10 cellular contexts compared by ENCODE assay signal in the genomic region with DNA sequence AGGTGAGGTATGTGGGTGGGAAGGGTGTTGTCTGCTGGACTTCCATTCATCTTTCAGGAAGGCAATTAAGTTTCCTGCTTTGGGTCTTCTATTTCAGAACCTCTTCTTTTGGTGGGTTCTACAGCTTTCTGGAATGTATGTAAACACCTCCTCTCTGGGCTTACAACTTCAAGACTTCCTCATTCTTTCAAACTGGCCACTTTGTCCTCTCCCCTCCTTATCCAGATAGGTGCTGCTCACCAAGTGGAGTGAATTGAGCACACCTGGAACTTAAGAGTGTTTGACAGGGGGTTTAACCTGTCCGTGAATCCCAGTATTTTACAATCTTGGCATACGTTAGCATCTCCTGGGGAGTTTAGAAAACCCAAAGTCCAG. TPM values are rescaled to one million over a fixed set of nuclear protein-coding genes. Genes with fewer than 3 reads are reported as not detected.
DNase-seq lines count a peak whose midpoint lies in the region; ATAC-seq and TF ChIP-seq lines count a peak whose summit lies in the region.
"Had no signal": no experiment of that assay in that cellular context is flagged by ENCODE, and none has a peak within 500 bp of the region (broad histone marks: within the 10 kb centered on the region; RNA-seq: fewer than 3 reads in every experiment).

No MANE protein-coding gene starts in this region.

- RAD21 ChIA-PET in HCT116 (lab: Charles Lee; ENCODE audit: low non-redundant PET in 1 of 2, low total read pairs in 2 of 2, uncharacterized antibody in 2 of 2, unreplicated experiment in 2 of 2), result no interaction called here

- H3K9ac ChIP-seq in HCT116 (ENCODE audit: low read length) (peak overlapping the region; percentile 63), fibroblast of lung (ENCODE audit: insufficient read depth, low read length) (no peak overlapping the region)

- H3K9me3 ChIP-seq in HCT116 (ENCODE audit: control insufficient read depth in 1 of 2, insufficient read depth in 1 of 2, low read depth in 1 of 2, low read length in 2 of 2), result no peaks in the 10 kb centered on the region
- H3K9me3 ChIP-seq in T-helper 17 cell (ENCODE audit: control insufficient read depth, low read length, poor library complexity, severe bottlenecking), result no peaks in the 10 kb centered on the region
- H3K9me3 ChIP-seq in fibroblast of lung (ENCODE audit: control insufficient read depth, insufficient read depth, low read depth, low read length), result no peaks in the 10 kb centered on the region
- H3K9me3 ChIP-seq in gastrocnemius medialis, result no peaks in the 10 kb centered on the region
- H3K9me3 ChIP-seq: transverse colon had no signal

- peaks cover 11% of the 10 kb centered on the region for H3K27me3 Mint-ChIP-seq in T-helper 17 cell

- ATAC-seq in HCT116, result peak; percentile 50
- ATAC-seq in T-helper 17 cell, result no peak
- ATAC-seq in gastrocnemius medialis, result no peak
- no peak for ATAC-seq in GM19397 (IDR thresholded peaks at IDR 0.05; ENCODE audit: unreplicated experiment)
- no peak for ATAC-seq in GM19395 (IDR thresholded peaks at IDR 0.05; ENCODE audit: unreplicated experiment)
- ATAC-seq in GM18870 (IDR thresholded peaks at IDR 0.05; ENCODE audit: unreplicated experiment), result no peak

- H4K20me1 ChIP-seq in HCT116 (ENCODE audit: insufficient read depth) (no peaks in the 10 kb centered on the region), fibroblast of lung (ENCODE audit: control insufficient read depth, extremely low read depth, insufficient read depth, low read length) (no peaks in the 10 kb centered on the region)

- H3K27ac ChIP-seq in HCT116 (ENCODE audit: low read depth, low read length) (peak overlapping the region; percentile 55), fibroblast of lung (ENCODE audit: insufficient read depth, low read length) (no peak overlapping the region), gastrocnemius medialis (peak overlapping the region in 2 of 4 donors; percentile 43 to 51)

- no peak for DNase-seq in HCT116 (ENCODE audit: low read depth, low spot score)
- DNase-seq in T-helper 17 cell, result no peak
- no peak for DNase-seq in fibroblast of lung (ENCODE audit: low read depth in 2 of 2)
- DNase-seq in gastrocnemius medialis, result no peak
- no peak for DNase-seq in NCI-H2081 (lab: John Stamatoyannopoulos, UW)
- DNase-seq: OCI-M1 had no signal

- POLR2A ChIA-PET in HCT116 (lab: Charles Lee), result interaction anchor here (1.6 kb wide), 1 partner anchor 14 kb away, joined by 7 read pairs; no protein-coding TSS in a partner anchor

- intact Hi-C loops in HCT116 (cut with micrococcal nuclease) (no loop called here), gastrocnemius medialis (cut with DNase I; ENCODE audit: low total_unique reads) (no loop called here)

- H3K27me3 ChIP-seq in HCT116 (ENCODE audit: insufficient read depth, low read length) (no peaks in the 10 kb centered on the region), fibroblast of lung (ENCODE audit: control insufficient read depth, insufficient read depth, low read length) (no peaks in the 10 kb centered on the region), gastrocnemius medialis (no peaks in the 10 kb centered on the region)
- H3K27me3 ChIP-seq: transverse colon had no signal

- H3K9me2 ChIP-seq in HCT116 (ENCODE audit: insufficient read depth), result no peaks in the 10 kb centered on the region

- in situ Hi-C loops in gastrocnemius medialis (cut with MboI; ENCODE audit: low sequenced_read_pairs in 4 of 4), result no loop called here

- H3K4me2 ChIP-seq in HCT116 (ENCODE audit: low read length) (peak overlapping the region; percentile 97), fibroblast of lung (ENCODE audit: extremely low read depth, insufficient read depth, low read length) (no peak overlapping the region)

- peak overlapping the region; percentile 70 for H3K4me3 Mint-ChIP-seq in T-helper 17 cell

- TF ChIP-seq RAD21 in HCT116 (IDR thresholded peaks at IDR 0.05; ENCODE audit: low read depth), result no peak

- H3K36me3 ChIP-seq in HCT116 (ENCODE audit: control insufficient read depth in 1 of 2, insufficient read depth in 2 of 2, low read length in 2 of 2), result no peaks in the 10 kb centered on the region
- no peaks in the 10 kb centered on the region for H3K36me3 ChIP-seq in fibroblast of lung (ENCODE audit: control insufficient read depth, insufficient read depth, low read length)
- H3K36me3 ChIP-seq in gastrocnemius medialis, result no peaks in the 10 kb centered on the region
- H3K36me3 ChIP-seq: transverse colon had no signal

- TF ChIP-seq CTCF in HCT116 (IDR thresholded peaks at IDR 0.05 in 2 of 3, conservative IDR thresholded peaks at IDR 0.05 in 1 of 3; ENCODE audit: borderline replicate concordance in 1 of 3, insufficient read depth in 1 of 3, low read depth in 2 of 3, low read length in 2 of 3) (no peak), fibroblast of lung (conservative IDR thresholded peaks at IDR 0.05 in 1 of 2, IDR thresholded peaks at IDR 0.05 in 1 of 2; ENCODE audit: low read depth in 1 of 2, low read length in 2 of 2) (no peak), gastrocnemius medialis (IDR thresholded peaks at IDR 0.05 in 4 of 5, conservative IDR thresholded peaks at IDR 0.05 in 1 of 5) (no peak)

- no peaks in the 10 kb centered on the region for H3K79me2 ChIP-seq in HCT116 (ENCODE audit: insufficient read depth, low read length)
- H3K79me2 ChIP-seq in fibroblast of lung (ENCODE audit: control insufficient read depth, insufficient read depth, low read length), result no peaks in the 10 kb centered on the region

- H3K36me3 Mint-ChIP-seq in T-helper 17 cell (ENCODE audit: low read depth), result peaks cover 2% of the 10 kb centered on the region

- TF ChIP-seq POLR2A in HCT116 (IDR thresholded peaks at IDR 0.05; ENCODE audit: borderline replicate concordance, extremely low read depth, insufficient read depth, insufficient read length) (no peak), gastrocnemius medialis (IDR thresholded peaks at IDR 0.05) (no peak)

- peak overlapping the region; percentile 67 for H3K27ac Mint-ChIP-seq in T-helper 17 cell

- CTCF ChIA-PET in HCT116 (lab: Charles Lee), result no interaction called here

- peak overlapping the region; percentile 99 for H2AFZ ChIP-seq in HCT116 (ENCODE audit: low read depth, low read length, poor library complexity, severe bottlenecking)
- peak overlapping the region; percentile 48 for H2AFZ ChIP-seq in fibroblast of lung (ENCODE audit: low read length)

- no TSS peak for BruUV-seq in HCT116 (replicated peaks; lab: Mats Ljungman, UMichigan)

- peaks cover 16 to 45% of the 10 kb centered on the region in 2 experiments for H3K4me1 ChIP-seq in HCT116 (ENCODE audit: control insufficient read depth in 1 of 2, insufficient read depth in 2 of 2, low read length in 2 of 2)
- peaks cover 2% of the 10 kb centered on the region for H3K4me1 ChIP-seq in fibroblast of lung (ENCODE audit: control insufficient read depth, extremely low read depth, insufficient read depth, low read length)
- peaks cover 0 to 15% of the 10 kb centered on the region in 2 donors for H3K4me1 ChIP-seq in gastrocnemius medialis

- H3K4me3 ChIP-seq in HCT116 (replicated peaks in 1 of 2; ENCODE audit: low read depth in 1 of 2, low read length in 2 of 2) (peak overlapping the region; percentile 40 to 62), fibroblast of lung (replicated peaks in 1 of 4; ENCODE audit: control extremely low read depth in 1 of 4, insufficient read depth in 1 of 4, low read depth in 3 of 4, low read length in 4 of 4) (no peak overlapping the region), gastrocnemius medialis (peak overlapping the region in 3 of 4 donors; percentile 41 to 52 (median 46))

- peaks cover 9% of the 10 kb centered on the region for H3K4me1 Mint-ChIP-seq in T-helper 17 cell

TF ChIP-seq in HCT116, 20 proteins besides CTCF, POLR2A, EP300 and RAD21 (continues in another document):
- no peak for TF ChIP-seq TCF7L2 (IDR thresholded peaks at IDR 0.05; ENCODE audit: borderline replicate concordance, extremely low read depth, insufficient read depth, insufficient read length)
- TF ChIP-seq JUND (IDR thresholded peaks at IDR 0.05), result no peak
- TF ChIP-seq CBX3 (IDR thresholded peaks at IDR 0.05; ENCODE audit: low read depth), result no peak
- no peak for TF ChIP-seq YY1 (IDR thresholded peaks at IDR 0.05; ENCODE audit: extremely low read depth, insufficient replicate concordance, low read depth, low read length)
- TF ChIP-seq SIN3A (IDR thresholded peaks at IDR 0.05; ENCODE audit: low read depth), result no peak
- no peak for TF ChIP-seq FOSL1 (IDR thresholded peaks at IDR 0.05; ENCODE audit: low read depth)
- TF ChIP-seq POLR2AphosphoS5 (IDR thresholded peaks at IDR 0.05; ENCODE audit: low read depth, low read length), result no peak
- TF ChIP-seq ZNF274 (IDR thresholded peaks at IDR 0.05; ENCODE audit: low read depth, low read length), result no peak
- TF ChIP-seq ZFX (IDR thresholded peaks at IDR 0.05), result no peak
- no peak for TF ChIP-seq ELF1 (IDR thresholded peaks at IDR 0.05; ENCODE audit: borderline replicate concordance, low read depth)
- no peak for TF ChIP-seq EZH2phosphoT487 (IDR thresholded peaks at IDR 0.05; ENCODE audit: borderline replicate concordance)

RNA-seq across cellular contexts. Expression of a gene that starts 5.2 kb away (rescaled TPM):
- total RNA-seq in HCT116 (2021; ENCODE audit: unreplicated experiment), result 66.3 TPM
- 26.1 and 35.9 TPM in 2 replicates for polyA plus RNA-seq in HCT116 (2012)
- total RNA-seq in T-helper 17 cell, result 10 to 100 TPM; 24.6 to 38.9 TPM
- total RNA-seq in fibroblast of lung, result 64.5 and 85.9 TPM in 2 replicates
- polyA plus RNA-seq in fibroblast of lung, result 144 and 178 TPM in 2 replicates
- 166 and 235 TPM in 2 replicates for polyA plus RNA-seq in fibroblast of lung (2012)
- polyA minus RNA-seq in fibroblast of lung (ENCODE audit: low replicate concordance), result 6.7 TPM in 1 of 2 replicates, not detected in the other
- 100 to 1,000 TPM; 231 to 500 (median 388) TPM for total RNA-seq in gastrocnemius medialis

Comparison
In these comparisons a context has a peak if more than half of its experiments do, and no peak if none do; other contexts are left out.
1. H3K4me3 ChIP-seq: peak in HCT116 (2 of 2) and gastrocnemius medialis (3 of 4); none in fibroblast of lung (0 of 4).